19 cellular contexts compared by ENCODE assay signal in genomic region chr7:81527651-81528050, GRCh38.
DNase-seq lines count a peak whose midpoint lies in the region; ATAC-seq and TF ChIP-seq lines count a peak whose summit lies in the region.
"Had no signal": no experiment of that assay in that cellular context is flagged by ENCODE, and none has a peak within 500 bp of the region (broad histone marks: within the 10 kb centered on the region; RNA-seq: fewer than 3 reads in every experiment).

No MANE protein-coding gene starts in this region.

- no peaks in the 10 kb centered on the region for H4K20me1 ChIP-seq in HCT116 (ENCODE audit: insufficient read depth)
- H4K20me1 ChIP-seq in OCI-LY7 (ENCODE audit: insufficient read depth, low read length): no peaks in the 10 kb centered on the region

- intact Hi-C loops in A673 (cut with micrococcal nuclease; ENCODE audit: unreplicated experiment) (no loop called here), HCT116 (cut with micrococcal nuclease) (no loop called here), OCI-LY7 (cut with micrococcal nuclease; ENCODE audit: unreplicated experiment) (no loop called here), left colon (cut with DNase I, micrococcal nuclease) (no loop called here), Right ventricle myocardium inferior (cut with DNase I) (no loop called here)

- H3K27ac ChIP-seq in A673 (ENCODE audit: low read depth, low read length, poor library complexity, severe bottlenecking) (no peak overlapping the region), HCT116 (ENCODE audit: low read depth, low read length) (no peak overlapping the region), OCI-LY7 (ENCODE audit: low read depth, low read length, poor library complexity, severe bottlenecking) (no peak overlapping the region)
- H3K27ac ChIP-seq: left lung, upper lobe of right lung had no signal

- ATAC-seq in HCT116 (no peak), left colon (no peak), Right ventricle myocardium inferior (no peak)
- no peak for ATAC-seq in activated naive CD4-positive, alpha-beta T cell treated with anti-CD3 and anti-CD28 coated beads, Interleukin-2, amount 50 U/mL, for 72 hours
- ATAC-seq: left lung, upper lobe of right lung had no signal

- no peak overlapping the region for H3K9ac ChIP-seq in HCT116 (ENCODE audit: low read length)

- no peaks in the 10 kb centered on the region for H3K27me3 ChIP-seq in A673 (replicated peaks; ENCODE audit: insufficient read depth, low read depth, low read length, poor library complexity)
- H3K27me3 ChIP-seq in HCT116 (ENCODE audit: insufficient read depth, low read length): no peaks in the 10 kb centered on the region
- H3K27me3 ChIP-seq: left lung, upper lobe of right lung had no signal

- BruUV-seq in A673 (replicated peaks; lab: Mats Ljungman, UMichigan) (no TSS peak), HCT116 (replicated peaks; lab: Mats Ljungman, UMichigan) (no TSS peak), OCI-LY7 (replicated peaks; lab: Mats Ljungman, UMichigan) (no TSS peak)

- H3K36me3 Mint-ChIP-seq in activated naive CD4-positive, alpha-beta T cell treated with anti-CD3 and anti-CD28 coated beads, Interleukin-2, amount 50 U/mL, for 72 hours: no peaks in the 10 kb centered on the region
- H3K36me3 Mint-ChIP-seq: CD4-positive, CD25-positive, alpha-beta regulatory T cell had no signal

- CTCF ChIA-PET in A673 (lab: Charles Lee) (no interaction called here), HCT116 (lab: Charles Lee) (no interaction called here), OCI-LY7 (lab: Charles Lee; ENCODE audit: unreplicated experiment) (no interaction called here)

- H3K79me2 ChIP-seq in HCT116 (ENCODE audit: insufficient read depth, low read length) (no peaks in the 10 kb centered on the region), OCI-LY7 (ENCODE audit: insufficient read depth, low read depth, low read length) (no peaks in the 10 kb centered on the region)

- TF ChIP-seq RAD21 in HCT116 (IDR thresholded peaks at IDR 0.05; ENCODE audit: low read depth): peak; percentile 4; the same call in 1 of the 2 replicates

- POLR2A ChIA-PET in A673 (lab: Charles Lee; ENCODE audit: low non-redundant PET): no interaction called here
- POLR2A ChIA-PET in HCT116 (lab: Charles Lee): no interaction called here
- POLR2A ChIA-PET in OCI-LY7 (lab: Charles Lee): no interaction called here

- no peak overlapping the region for H3K4me2 ChIP-seq in HCT116 (ENCODE audit: low read length)
- H3K4me2 ChIP-seq in OCI-LY7 (ENCODE audit: low read length): no peak overlapping the region

- H3K4me1 ChIP-seq in A673 (ENCODE audit: insufficient read depth, low read length, poor library complexity, severe bottlenecking) (no peaks in the 10 kb centered on the region), HCT116 (ENCODE audit: control insufficient read depth in 1 of 2, insufficient read depth in 2 of 2, low read length in 2 of 2) (no peaks in the 10 kb centered on the region), OCI-LY7 (ENCODE audit: insufficient read depth, low read length, poor library complexity, severe bottlenecking) (no peaks in the 10 kb centered on the region)
- H3K4me1 ChIP-seq: left lung, upper lobe of right lung had no signal

- RAD21 ChIA-PET in HCT116 (lab: Charles Lee; ENCODE audit: low non-redundant PET in 1 of 2, low total read pairs in 2 of 2, uncharacterized antibody in 2 of 2, unreplicated experiment in 2 of 2): no interaction called here

- H3K9me3 Mint-ChIP-seq in activated naive CD4-positive, alpha-beta T cell treated with anti-CD3 and anti-CD28 coated beads, Interleukin-2, amount 50 U/mL, for 72 hours: peaks cover 6 to 10% of the 10 kb centered on the region in 2 donors

- no peak for TF ChIP-seq POLR2A in HCT116 (IDR thresholded peaks at IDR 0.05; ENCODE audit: borderline replicate concordance, extremely low read depth, insufficient read depth, insufficient read length)

- no peaks in the 10 kb centered on the region for H3K36me3 ChIP-seq in A673 (ENCODE audit: insufficient read depth, low read length, poor library complexity, severe bottlenecking)
- H3K36me3 ChIP-seq in HCT116 (ENCODE audit: control insufficient read depth in 1 of 2, insufficient read depth in 2 of 2, low read length in 2 of 2): no peaks in the 10 kb centered on the region
- H3K36me3 ChIP-seq in OCI-LY7 (ENCODE audit: insufficient read depth, low read length): no peaks in the 10 kb centered on the region
- H3K36me3 ChIP-seq: left lung, upper lobe of right lung had no signal

- H3K27ac Mint-ChIP-seq in activated naive CD4-positive, alpha-beta T cell treated with anti-CD3 and anti-CD28 coated beads, Interleukin-2, amount 50 U/mL, for 72 hours: no peak overlapping the region
- H3K27ac Mint-ChIP-seq: CD4-positive, CD25-positive, alpha-beta regulatory T cell had no signal

- no peaks in the 10 kb centered on the region for H3K9me2 ChIP-seq in HCT116 (ENCODE audit: insufficient read depth)
- no peaks in the 10 kb centered on the region for H3K9me2 ChIP-seq in OCI-LY7 (ENCODE audit: insufficient read depth, low read length)

- TF ChIP-seq CTCF in A673 (conservative IDR thresholded peaks at IDR 0.05; ENCODE audit: low read depth, low read length): peak; percentile 19; the same call in 1 of the 2 replicates
- TF ChIP-seq CTCF in HCT116 (IDR thresholded peaks at IDR 0.05 in 2 of 3, conservative IDR thresholded peaks at IDR 0.05 in 1 of 3; ENCODE audit: borderline replicate concordance in 1 of 3, insufficient read depth in 1 of 3, low read depth in 2 of 3, low read length in 2 of 3): no peak
- peak; percentile 56 for TF ChIP-seq CTCF in OCI-LY7 (conservative IDR thresholded peaks at IDR 0.05; ENCODE audit: low read length)
- TF ChIP-seq CTCF in epithelial cell of esophagus (IDR thresholded peaks at IDR 0.05; ENCODE audit: insufficient read depth, low read depth, low read length, missing control alignments): peak; percentile 8

- H2AFZ ChIP-seq in HCT116 (ENCODE audit: low read depth, low read length, poor library complexity, severe bottlenecking): no peak overlapping the region
- no peak overlapping the region for H2AFZ ChIP-seq in OCI-LY7 (ENCODE audit: low read length)

- H3K4me3 ChIP-seq in A673 (ENCODE audit: low read depth, low read length, poor library complexity, severe bottlenecking) (no peak overlapping the region), HCT116 (replicated peaks in 1 of 2; ENCODE audit: low read depth in 1 of 2, low read length in 2 of 2) (no peak overlapping the region), OCI-LY7 (ENCODE audit: low read depth, low read length, poor library complexity, severe bottlenecking) (no peak overlapping the region), epithelial cell of esophagus (ENCODE audit: low read length) (no peak overlapping the region)
- H3K4me3 ChIP-seq: left lung, upper lobe of right lung had no signal

- DNase-seq in A673 (ENCODE audit: low spot score) (peak; percentile 11), HCT116 (ENCODE audit: low read depth, low spot score) (no peak), OCI-LY7 (ENCODE audit: low spot score) (peak; percentile 12), epithelial cell of esophagus (ENCODE audit: low read depth) (no peak), left colon (no peak), Right ventricle myocardium inferior (ENCODE audit: missing footprints) (no peak)
- no peak for DNase-seq in activated naive CD4-positive, alpha-beta T cell treated with anti-CD3 and anti-CD28 coated beads, Interleukin-2, amount 50 U/mL, for 72 hours (ENCODE audit: low spot score in 2 of 2)
- no peak for DNase-seq in activated naive CD4-positive, alpha-beta T cell treated with Interleukin-2 at 50 U/mL for 16 hours
- DNase-seq: activated CD4-positive, alpha-beta T cell treated with anti-CD3 and anti-CD28 coated beads for 48 hours; activated CD8-positive, alpha-beta memory T cell treated with anti-CD3 and anti-CD28 coated beads, Interleukin-2, amount 50 U/mL, for 48 hours; activated gamma-delta T cell; amygdala; CD4-positive, CD25-positive, alpha-beta regulatory T cell; effector CD8-positive, alpha-beta T cell; left lung; NCI-H82; small intestine; stimulated activated CD4-positive, alpha-beta T cell treated with anti-CD3 and anti-CD28 coated beads, Interleukin-2, amount 100 ng/mL, for 48 hours; upper lobe of right lung had no signal

- H3K9me3 ChIP-seq in A673 (ENCODE audit: low read depth, low read length, poor library complexity, severe bottlenecking) (no peaks in the 10 kb centered on the region), HCT116 (ENCODE audit: control insufficient read depth in 1 of 2, insufficient read depth in 1 of 2, low read depth in 1 of 2, low read length in 2 of 2) (no peaks in the 10 kb centered on the region), OCI-LY7 (ENCODE audit: low read length) (no peaks in the 10 kb centered on the region)
- H3K9me3 ChIP-seq: left lung, upper lobe of right lung had no signal

TF ChIP-seq in HCT116, 20 proteins besides CTCF, POLR2A, EP300 and RAD21:
- TF ChIP-seq, protein P1, sequence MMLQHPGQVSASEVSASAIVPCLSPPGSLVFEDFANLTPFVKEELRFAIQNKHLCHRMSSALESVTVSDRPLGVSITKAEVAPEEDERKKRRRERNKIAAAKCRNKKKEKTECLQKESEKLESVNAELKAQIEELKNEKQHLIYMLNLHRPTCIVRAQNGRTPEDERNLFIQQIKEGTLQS (IDR thresholded peaks at IDR 0.05): no peak
- TF ChIP-seq ELF1 (IDR thresholded peaks at IDR 0.05; ENCODE audit: borderline replicate concordance, low read depth): no peak
- TF ChIP-seq JUND (IDR thresholded peaks at IDR 0.05): no peak
- no peak for TF ChIP-seq SP1 (IDR thresholded peaks at IDR 0.05; ENCODE audit: low read depth)
- no peak for TF ChIP-seq FOSL1 (IDR thresholded peaks at IDR 0.05; ENCODE audit: low read depth)
- no peak for TF ChIP-seq ZFX (IDR thresholded peaks at IDR 0.05)
- no peak for TF ChIP-seq TCF7L2 (IDR thresholded peaks at IDR 0.05; ENCODE audit: borderline replicate concordance, extremely low read depth, insufficient read depth, insufficient read length)

Comparison
In these comparisons a context has a peak if more than half of its experiments do, and no peak if none do; other contexts are left out.
1. DNase-seq: peak in A673 (single experiment) and OCI-LY7 (single experiment); none in HCT116 (single experiment), epithelial cell of esophagus (single experiment), left colon (0 of 2), activated naive CD4-positive, alpha-beta T cell treated with anti-CD3 and anti-CD28 coated beads, Interleukin-2, amount 50 U/mL, for 72 hours (0 of 2), activated naive CD4-positive, alpha-beta T cell treated with Interleukin-2 at 50 U/mL for 16 hours (single experiment) and Right ventricle myocardium inferior (single experiment).
2. CTCF ChIP-seq: peak in A673 (single experiment), OCI-LY7 (single experiment) and epithelial cell of esophagus (single experiment); none in HCT116 (0 of 3).